Comparison of ENCODE assay signal across 8 cellular contexts in genomic region chr20:59004763-59005522, GRCh38. TPM values are rescaled to one million over a fixed set of nuclear protein-coding genes. Genes with fewer than 3 reads are reported as not detected.
DNase-seq lines count a peak whose midpoint lies in the region; ATAC-seq and TF ChIP-seq lines count a peak whose summit lies in the region.

No MANE protein-coding gene starts in this region.

- H3F3A ChIP-seq in PC-9 (ENCODE audit: insufficient read depth, low read depth), result peaks cover 11% of the 10 kb centered on the region

- TF ChIP-seq CTCF in PC-9 (conservative IDR thresholded peaks at IDR 0.05) (no peak), breast epithelium (IDR thresholded peaks at IDR 0.05) (no peak)

- H3K36me3 ChIP-seq in ACC112 (ENCODE audit: insufficient read depth, low read length) (no peaks in the 10 kb centered on the region), PC-9 (ENCODE audit: low read depth) (no peaks in the 10 kb centered on the region), breast epithelium (no peaks in the 10 kb centered on the region)

- ATAC-seq in GM18867 (IDR thresholded peaks at IDR 0.05; ENCODE audit: unreplicated experiment) (peak; percentile 58), HG02943 (IDR thresholded peaks at IDR 0.05; ENCODE audit: low read depth, unreplicated experiment) (peak; percentile 69)

- no TSS peak for BruUV-seq in PC-9 (replicated peaks; lab: Mats Ljungman, UMichigan)

- H3K79me2 ChIP-seq in ACC112 (ENCODE audit: control insufficient read depth, insufficient read depth, low read length, unreplicated experiment), result peaks cover 35% of the 10 kb centered on the region
- H3K79me2 ChIP-seq in PC-9 (ENCODE audit: low read depth), result peaks cover 19% of the 10 kb centered on the region

- no peaks in the 10 kb centered on the region for H3K27me3 ChIP-seq in ACC112 (ENCODE audit: insufficient read depth, low read length)
- H3K27me3 ChIP-seq in PC-9 (ENCODE audit: insufficient read depth, low read depth), result no peaks in the 10 kb centered on the region
- H3K27me3 ChIP-seq in breast epithelium, result no peaks in the 10 kb centered on the region

- intact Hi-C loops in PC-9 (cut with micrococcal nuclease; ENCODE audit: unreplicated experiment), result no loop called here
- intact Hi-C loops in breast epithelium (cut with DNase I; ENCODE audit: low total_unique reads), result no loop called here

- POLR2A ChIA-PET in PC-9 (lab: Charles Lee; ENCODE audit: unreplicated experiment), result interaction anchor here (0.9 kb wide), 1 partner anchor 489 kb away, joined by 6 read pairs; no protein-coding TSS in a partner anchor

- H3K27ac ChIP-seq in ACC112 (ENCODE audit: low read depth, low read length) (no peak overlapping the region), PC-9 (no peak overlapping the region), breast epithelium (peak overlapping the region; percentile 93)

- H3K4me1 ChIP-seq in ACC112 (ENCODE audit: control insufficient read depth, insufficient read depth, low read length, unreplicated experiment) (peaks cover 20% of the 10 kb centered on the region), PC-9 (replicated peaks; ENCODE audit: insufficient read depth) (peaks cover 34% of the 10 kb centered on the region), breast epithelium (peaks cover 15 to 20% of the 10 kb centered on the region in 2 donors)

- no peak for TF ChIP-seq POLR2A in breast epithelium (IDR thresholded peaks at IDR 0.05)

- H3K9me3 ChIP-seq in PC-9 (ENCODE audit: insufficient read depth, low read depth), result no peaks in the 10 kb centered on the region
- no peaks in the 10 kb centered on the region for H3K9me3 ChIP-seq in breast epithelium

- H4K20me1 ChIP-seq in PC-9 (ENCODE audit: insufficient read depth), result peaks cover 6% of the 10 kb centered on the region; the same call in 1 of the 2 replicates

- H3K9me2 ChIP-seq in PC-9 (ENCODE audit: insufficient read depth), result no peaks in the 10 kb centered on the region

- no peak for DNase-seq in PC-9
- peak in 1 of 2 donors; percentile 50 for DNase-seq in breast epithelium (ENCODE audit: low spot score in 2 of 2)
- peak; percentile 54 for DNase-seq in mucosa of gallbladder (ENCODE audit: low spot score)
- no peak for DNase-seq in DMS153 treated with DMSO at 0.1 percent for 48 hours (lab: John Stamatoyannopoulos, UW; ENCODE audit: unreplicated experiment)
- DNase-seq in HuH-7.5 (ENCODE audit: low spot score), result no peak

- CTCF ChIA-PET in PC-9 (lab: Charles Lee), result no interaction called here

- H3K4me3 ChIP-seq in ACC112 (ENCODE audit: low read depth, low read length), result peak overlapping the region; percentile 97
- no peak overlapping the region for H3K4me3 ChIP-seq in PC-9
- peak overlapping the region; percentile 81 to 86 (median 85) for H3K4me3 ChIP-seq in breast epithelium

- peak overlapping the region; percentile 94; the same call in 1 of the 2 replicates for H3K4me2 ChIP-seq in PC-9

- no peak overlapping the region for H2AFZ ChIP-seq in ACC112 (ENCODE audit: low read length, unreplicated experiment)
- H2AFZ ChIP-seq in PC-9, result no peak overlapping the region

RNA-seq across cellular contexts. Expression of gene CTSZ, which starts 2.1 kb away (rescaled TPM):
- 184 and 194 TPM in 2 replicates for total RNA-seq in PC-9 (2021)
- 100 to 1,000 TPM; 135 to 238 (median 181) TPM for total RNA-seq in breast epithelium
- 101 TPM for total RNA-seq in mucosa of gallbladder

RNA-seq across cellular contexts. Expression of gene TUBB1, which starts 14.3 kb away (rescaled TPM):
- 0.18 and 0.35 TPM in 2 replicates for total RNA-seq in PC-9 (2021)
- total RNA-seq in breast epithelium, result under 1 TPM in 1 of 3 donors, not detected in 2; 0.16 TPM
- total RNA-seq in mucosa of gallbladder, result 0.09 TPM

RNA-seq across cellular contexts. Expression of gene NELFCD, which starts 23.9 kb away (rescaled TPM):
- total RNA-seq in PC-9 (2021) (122 and 130 TPM in 2 replicates), breast epithelium (10 to 100 TPM; 50.1 to 78.7 (median 77.7) TPM), mucosa of gallbladder (55.2 TPM)

RNA-seq across cellular contexts. Expression of gene ATP5F1E, which starts 27.2 kb away (rescaled TPM):
- total RNA-seq in PC-9 (2021) (76.3 and 84.8 TPM in 2 replicates), breast epithelium (10 to 100 TPM; 25.6 to 36.4 (median 31.4) TPM), mucosa of gallbladder (60.1 TPM)

RNA-seq across cellular contexts. Expression of gene PRELID3B, which starts 37.6 kb away (rescaled TPM):
- total RNA-seq in PC-9 (2021) (106 and 137 TPM in 2 replicates), breast epithelium (10 to 100 TPM; 43.7 to 55.4 (median 52.4) TPM), mucosa of gallbladder (35.0 TPM)

Comparison
In these comparisons a context has a peak if more than half of its experiments do, and no peak if none do; other contexts are left out.
1. H3K27ac ChIP-seq: peak in breast epithelium (2 of 2); none in ACC112 (single experiment) and PC-9 (single experiment).